In genomic region chr14:77320238-77320935, GRCh38 we compare ENCODE assay signal across 8 cellular contexts. TPM values are rescaled to one million over a fixed set of nuclear protein-coding genes. Genes with fewer than 3 reads are reported as not detected.
DNase-seq lines count a peak whose midpoint lies in the region; ATAC-seq and TF ChIP-seq lines count a peak whose summit lies in the region.

Gene POMT2 (minus strand): TSS chr14:77320883. CDS start chr14:77320681, 202 bp downstream.

- peaks cover 0 to 11% of the 10 kb centered on the region in 2 donors for H3K4me1 ChIP-seq in ascending aorta
- H3K4me1 ChIP-seq in right cardiac atrium (ENCODE audit: control insufficient read depth, insufficient read depth, low read length) = peaks cover 6% of the 10 kb centered on the region
- peaks cover 9% of the 10 kb centered on the region for H3K4me1 ChIP-seq in rectal smooth muscle tissue (ENCODE audit: control insufficient read depth, insufficient read depth, low read length)
- H3K4me1 ChIP-seq in aorta (ENCODE audit: control insufficient read depth in 1 of 2, insufficient read depth in 2 of 2, low read length in 2 of 2) = no peaks in the 10 kb centered on the region

- peak within 1 kb of the TSS; percentile 75 for H3K9ac ChIP-seq in rectal smooth muscle tissue (ENCODE audit: low read length)

- intact Hi-C loops in ascending aorta (cut with DNase I) = loop anchor here (2.0 to 5.0 kb wide), 5 partner anchors 222 to 508 kb away; partner anchors contain the start of genes ALKBH1, ANGEL1, CIPC and SLIRP
- intact Hi-C loops in right cardiac atrium (cut with DNase I) = loop anchor here in 1 of 4 donors (5.0 kb wide), 1 partner anchor 137 kb away; the partner anchor contains the start of genes AHSA1 and VIPAS39
- intact Hi-C loops in aorta (cut with DNase I) = loop anchor here (5.0 kb wide), 1 partner anchor 137 kb away; the partner anchor contains the start of genes AHSA1 (in 2 of the 2) and VIPAS39 (in 2 of the 2)

- peaks cover 23% of the 10 kb centered on the region for H3K4me1 Mint-ChIP-seq in T-helper 2 cell treated with Interferon-gamma antibody and Interleukin-4, amounts not matched to agents 5 μg/mL and 100 μg/mL, for 36 hours (ENCODE audit: low read depth)

- H3K9me3 ChIP-seq in ascending aorta = no peaks in the 10 kb centered on the region
- H3K9me3 ChIP-seq in right cardiac atrium (ENCODE audit: control insufficient read depth, low read length) = no peaks in the 10 kb centered on the region
- H3K9me3 ChIP-seq in aorta (ENCODE audit: control insufficient read depth, low read length) = no peaks in the 10 kb centered on the region

- WGBS in right cardiac atrium = under 1% methylated on average over 69 of the region's 69 CpGs
- 0 to 1% methylated on average over 50 to 69 of the region's 69 CpGs for WGBS in aorta, 2 donors

- H3K27ac Mint-ChIP-seq in T-helper 2 cell treated with Interferon-gamma antibody and Interleukin-4, amounts not matched to agents 5 μg/mL and 100 μg/mL, for 36 hours = peak within 1 kb of the TSS; percentile 98

- no peaks in the 10 kb centered on the region for H3K36me3 ChIP-seq in ascending aorta
- no peaks in the 10 kb centered on the region for H3K36me3 ChIP-seq in rectal smooth muscle tissue (ENCODE audit: control insufficient read depth, insufficient read depth, low read length)
- H3K36me3 ChIP-seq in aorta (ENCODE audit: control insufficient read depth in 1 of 2, insufficient read depth in 2 of 2, low read length in 1 of 2) = no peaks in the 10 kb centered on the region

- peak; percentile 92 for DNase-seq in NCI-H1694 (lab: John Stamatoyannopoulos, UW)
- peak; percentile 92 for DNase-seq in T-helper 2 cell treated with Interferon-gamma antibody and Interleukin-4, amounts not matched to agents 5 μg/mL and 100 μg/mL, for 36 hours (ENCODE audit: low spot score)
- peak; percentile 80 to 97 for DNase-seq in ascending aorta (ENCODE audit: low spot score in 2 of 2)
- peak; percentile 95 to 98 (median 97) for DNase-seq in right cardiac atrium
- peak; percentile 96 to 97 for DNase-seq in aorta

- no peaks in the 10 kb centered on the region for H3K9me3 Mint-ChIP-seq in T-helper 2 cell treated with Interferon-gamma antibody and Interleukin-4, amounts not matched to agents 5 μg/mL and 100 μg/mL, for 36 hours

- H3K27me3 Mint-ChIP-seq in T-helper 2 cell treated with Interferon-gamma antibody and Interleukin-4, amounts not matched to agents 5 μg/mL and 100 μg/mL, for 36 hours (ENCODE audit: low read depth) = no peaks in the 10 kb centered on the region

- H3K4me3 ChIP-seq in ascending aorta = peak within 1 kb of the TSS; percentile 76 to 99
- peak within 1 kb of the TSS; percentile 78 for H3K4me3 ChIP-seq in right cardiac atrium (ENCODE audit: low read length)
- H3K4me3 ChIP-seq in rectal smooth muscle tissue (ENCODE audit: low read length) = peak within 1 kb of the TSS; percentile 97
- H3K4me3 ChIP-seq in aorta (ENCODE audit: low read length in 2 of 2) = peak within 1 kb of the TSS; percentile 87 to 93

- H3K27ac ChIP-seq in ascending aorta (peak within 1 kb of the TSS; percentile 94 to 97), right cardiac atrium (ENCODE audit: low read length) (peak within 1 kb of the TSS; percentile 85), rectal smooth muscle tissue (ENCODE audit: low read depth, low read length) (peak within 1 kb of the TSS; percentile 99), aorta (ENCODE audit: low read depth in 1 of 2, low read length in 2 of 2) (peak within 1 kb of the TSS; percentile 49 to 94)

- H3K4me3 Mint-ChIP-seq in T-helper 2 cell treated with Interferon-gamma antibody and Interleukin-4, amounts not matched to agents 5 μg/mL and 100 μg/mL, for 36 hours = peak within 1 kb of the TSS; percentile 93

- H3K36me3 Mint-ChIP-seq in T-helper 2 cell treated with Interferon-gamma antibody and Interleukin-4, amounts not matched to agents 5 μg/mL and 100 μg/mL, for 36 hours (ENCODE audit: low read depth) = no peaks in the 10 kb centered on the region

- ATAC-seq in GM18498 (IDR thresholded peaks at IDR 0.05; ENCODE audit: unreplicated experiment) (peak; percentile 69), HG02884 (IDR thresholded peaks at IDR 0.05; ENCODE audit: unreplicated experiment) (peak; percentile 56), right cardiac atrium (peak; percentile 88 to 89), aorta (ENCODE audit: low FRiP score) (peak; percentile 90)

- peak in 1 of 3 experiments; percentile 56 for TF ChIP-seq CTCF in ascending aorta (IDR thresholded peaks at IDR 0.05)

- H3K27me3 ChIP-seq in ascending aorta = no peaks in the 10 kb centered on the region
- H3K27me3 ChIP-seq in right cardiac atrium (ENCODE audit: control insufficient read depth, insufficient read depth) = no peaks in the 10 kb centered on the region
- H3K27me3 ChIP-seq in rectal smooth muscle tissue (ENCODE audit: control insufficient read depth, insufficient read depth, low read length) = no peaks in the 10 kb centered on the region
- no peaks in the 10 kb centered on the region for H3K27me3 ChIP-seq in aorta (ENCODE audit: control insufficient read depth in 1 of 2, insufficient read depth in 2 of 2, low read length in 1 of 2)

RNA-seq across cellular contexts. Expression of gene POMT2, which starts in this region (rescaled TPM):
- total RNA-seq in ascending aorta (28.4 TPM), right cardiac atrium (10 to 100 TPM; 15.2 to 21.9 (median 17.9) TPM), aorta (10 to 100 TPM; 15.6 to 23.4 TPM)
- polyA plus RNA-seq in right cardiac atrium (8.3 TPM), aorta (10 to 100 TPM in 1 of 2 donors, 1 to 10 TPM in 1; 3.1 to 20.3 TPM)

Comparison
In these comparisons a context has a peak if more than half of its experiments do, and no peak if none do; other contexts are left out.
1. Peak in every context shown above with its lines: DNase-seq, ATAC-seq, H3K4me3 ChIP-seq and H3K27ac ChIP-seq.